1 cellular context compared by ENCODE assay signal in the genomic region with DNA sequence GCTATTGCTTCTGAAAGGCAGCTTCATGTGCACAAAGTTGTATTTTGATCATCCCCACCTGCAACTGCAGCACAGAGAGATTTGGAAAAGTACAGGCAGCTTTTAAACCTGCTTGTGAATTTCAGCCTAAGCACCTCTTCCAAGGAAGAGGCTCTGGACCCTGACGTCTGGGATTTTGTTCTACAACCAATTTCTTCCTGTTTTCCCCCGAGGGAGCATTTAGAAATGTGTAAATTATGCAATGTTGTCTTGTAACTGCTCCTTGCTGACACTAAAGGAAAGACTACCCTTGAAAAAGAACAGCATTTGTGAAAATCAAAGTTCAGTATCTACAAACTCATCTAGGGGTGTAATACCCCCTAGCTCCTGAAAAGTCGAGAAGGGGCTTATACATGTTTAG.
TF ChIP-seq lines count a peak whose summit lies in the region.

No MANE protein-coding gene starts in this region.

TF ChIP-seq in GM12878, 131 proteins besides CTCF, POLR2A, EP300 and RAD21:
- TF ChIP-seq RBBP5 (conservative IDR thresholded peaks at IDR 0.05) (no peak), NFXL1 (IDR thresholded peaks at IDR 0.05; ENCODE audit: borderline replicate concordance) (no peak), ZNF217 (IDR thresholded peaks at IDR 0.05) (no peak), JUND (IDR thresholded peaks at IDR 0.05; ENCODE audit: low read depth, low read length) (no peak), SRF (IDR thresholded peaks at IDR 0.05; ENCODE audit: low read depth in 2 of 2, low read length in 2 of 2) (no peak), SPI1 (IDR thresholded peaks at IDR 0.05; ENCODE audit: borderline replicate concordance, insufficient read depth, low read depth, low read length) (no peak), FOXM1 (IDR thresholded peaks at IDR 0.05; ENCODE audit: low read depth, low read length) (no peak), MEF2B (IDR thresholded peaks at IDR 0.05; ENCODE audit: partially characterized antibody, poor library complexity, severe bottlenecking) (no peak), SMAD5 (IDR thresholded peaks at IDR 0.05; ENCODE audit: low read depth) (no peak)
- TF ChIP-seq, protein P1, sequence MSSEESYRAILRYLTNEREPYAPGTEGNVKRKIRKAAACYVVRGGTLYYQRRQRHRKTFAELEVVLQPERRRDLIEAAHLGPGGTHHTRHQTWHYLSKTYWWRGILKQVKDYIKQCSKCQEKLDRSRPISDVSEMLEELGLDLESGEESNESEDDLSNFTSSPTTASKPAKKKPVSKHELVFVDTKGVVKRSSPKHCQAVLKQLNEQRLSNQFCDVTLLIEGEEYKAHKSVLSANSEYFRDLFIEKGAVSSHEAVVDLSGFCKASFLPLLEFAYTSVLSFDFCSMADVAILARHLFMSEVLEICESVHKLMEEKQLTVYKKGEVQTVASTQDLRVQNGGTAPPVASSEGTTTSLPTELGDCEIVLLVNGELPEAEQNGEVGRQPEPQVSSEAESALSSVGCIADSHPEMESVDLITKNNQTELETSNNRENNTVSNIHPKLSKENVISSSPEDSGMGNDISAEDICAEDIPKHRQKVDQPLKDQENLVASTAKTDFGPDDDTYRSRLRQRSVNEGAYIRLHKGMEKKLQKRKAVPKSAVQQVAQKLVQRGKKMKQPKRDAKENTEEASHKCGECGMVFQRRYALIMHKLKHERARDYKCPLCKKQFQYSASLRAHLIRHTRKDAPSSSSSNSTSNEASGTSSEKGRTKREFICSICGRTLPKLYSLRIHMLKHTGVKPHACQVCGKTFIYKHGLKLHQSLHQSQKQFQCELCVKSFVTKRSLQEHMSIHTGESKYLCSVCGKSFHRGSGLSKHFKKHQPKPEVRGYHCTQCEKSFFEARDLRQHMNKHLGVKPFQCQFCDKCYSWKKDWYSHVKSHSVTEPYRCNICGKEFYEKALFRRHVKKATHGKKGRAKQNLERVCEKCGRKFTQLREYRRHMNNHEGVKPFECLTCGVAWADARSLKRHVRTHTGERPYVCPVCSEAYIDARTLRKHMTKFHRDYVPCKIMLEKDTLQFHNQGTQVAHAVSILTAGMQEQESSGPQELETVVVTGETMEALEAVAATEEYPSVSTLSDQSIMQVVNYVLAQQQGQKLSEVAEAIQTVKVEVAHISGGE (CRISPR knock-in tag; IDR thresholded peaks at IDR 0.05), result no peak
